In the genomic region with DNA sequence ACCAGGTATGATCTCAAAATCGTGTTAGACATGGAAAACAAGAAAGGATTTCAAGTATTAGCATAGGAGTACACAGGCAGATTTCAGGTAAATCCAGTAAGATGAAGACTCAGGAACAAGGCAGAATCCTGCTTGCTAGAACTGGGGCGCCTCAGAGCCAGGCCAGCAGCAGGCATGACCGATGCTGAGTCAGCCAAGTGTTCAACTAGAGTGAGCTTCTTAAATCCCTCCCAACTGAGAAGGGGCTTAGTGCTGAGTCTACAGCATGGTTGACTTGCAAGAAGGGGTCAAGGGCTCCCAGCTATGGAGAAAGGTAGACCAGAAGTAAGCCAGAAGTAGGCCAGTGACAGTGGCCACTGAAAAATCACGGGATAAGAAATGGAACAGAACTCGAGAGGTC, we compare ENCODE assay signal across 1 cellular context.
TF ChIP-seq lines count a peak whose summit lies in the region.

No MANE protein-coding gene starts in this region.

TF ChIP-seq in K562, 482 proteins besides CTCF, POLR2A, EP300 and RAD21:
- TF ChIP-seq ZNF785 (CRISPR knock-in tag; IDR thresholded peaks at IDR 0.05), result no peak
- no peak for TF ChIP-seq ZKSCAN3 (CRISPR knock-in tag; IDR thresholded peaks at IDR 0.05)
- TF ChIP-seq NELFE (IDR thresholded peaks at IDR 0.05; ENCODE audit: insufficient read depth, insufficient read length), result no peak
- no peak for TF ChIP-seq ZKSCAN1 (IDR thresholded peaks at IDR 0.05; ENCODE audit: low read depth, low read length)
- TF ChIP-seq FOSL1 (tag; conservative IDR thresholded peaks at IDR 0.05), result 0 out of 2 replicates have a peak, but pooled peaks have one; percentile 17
- no peak for TF ChIP-seq STAT5A (IDR thresholded peaks at IDR 0.05; ENCODE audit: borderline replicate concordance, low read length)
- TF ChIP-seq COPS2 (conservative IDR thresholded peaks at IDR 0.05), result no peak
- TF ChIP-seq MCM5 (IDR thresholded peaks at IDR 0.05; ENCODE audit: low read depth), result no peak
- TF ChIP-seq MAFG (tag; conservative IDR thresholded peaks at IDR 0.05), result peak; percentile 58
- TF ChIP-seq HNRNPLL (IDR thresholded peaks at IDR 0.05; ENCODE audit: low read depth, low read length, poor library complexity, severe bottlenecking), result no peak
- no peak for TF ChIP-seq PHB (CRISPR knock-in tag; IDR thresholded peaks at IDR 0.05)
- TF ChIP-seq, protein P1, sequence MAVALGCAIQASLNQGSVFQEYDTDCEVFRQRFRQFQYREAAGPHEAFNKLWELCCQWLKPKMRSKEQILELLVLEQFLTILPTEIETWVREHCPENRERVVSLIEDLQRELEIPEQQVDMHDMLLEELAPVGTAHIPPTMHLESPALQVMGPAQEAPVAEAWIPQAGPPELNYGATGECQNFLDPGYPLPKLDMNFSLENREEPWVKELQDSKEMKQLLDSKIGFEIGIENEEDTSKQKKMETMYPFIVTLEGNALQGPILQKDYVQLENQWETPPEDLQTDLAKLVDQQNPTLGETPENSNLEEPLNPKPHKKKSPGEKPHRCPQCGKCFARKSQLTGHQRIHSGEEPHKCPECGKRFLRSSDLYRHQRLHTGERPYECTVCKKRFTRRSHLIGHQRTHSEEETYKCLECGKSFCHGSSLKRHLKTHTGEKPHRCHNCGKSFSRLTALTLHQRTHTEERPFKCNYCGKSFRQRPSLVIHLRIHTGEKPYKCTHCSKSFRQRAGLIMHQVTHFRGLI (CRISPR knock-in tag; IDR thresholded peaks at IDR 0.05), result no peak
- TF ChIP-seq ZNF57 (CRISPR knock-in tag; IDR thresholded peaks at IDR 0.05), result no peak
- TF ChIP-seq ZNF274 (IDR thresholded peaks at IDR 0.05; ENCODE audit: borderline replicate concordance, low read depth, low read length), result no peak
- no peak for TF ChIP-seq TAF9B (IDR thresholded peaks at IDR 0.05; ENCODE audit: partially characterized antibody)
- TF ChIP-seq, protein P2, sequence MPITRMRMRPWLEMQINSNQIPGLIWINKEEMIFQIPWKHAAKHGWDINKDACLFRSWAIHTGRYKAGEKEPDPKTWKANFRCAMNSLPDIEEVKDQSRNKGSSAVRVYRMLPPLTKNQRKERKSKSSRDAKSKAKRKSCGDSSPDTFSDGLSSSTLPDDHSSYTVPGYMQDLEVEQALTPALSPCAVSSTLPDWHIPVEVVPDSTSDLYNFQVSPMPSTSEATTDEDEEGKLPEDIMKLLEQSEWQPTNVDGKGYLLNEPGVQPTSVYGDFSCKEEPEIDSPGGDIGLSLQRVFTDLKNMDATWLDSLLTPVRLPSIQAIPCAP (CRISPR knock-in tag; IDR thresholded peaks at IDR 0.05; ENCODE audit: borderline replicate concordance), result no peak
- no peak for TF ChIP-seq ZNF134 (CRISPR knock-in tag; conservative IDR thresholded peaks at IDR 0.05)
- TF ChIP-seq, protein P3, sequence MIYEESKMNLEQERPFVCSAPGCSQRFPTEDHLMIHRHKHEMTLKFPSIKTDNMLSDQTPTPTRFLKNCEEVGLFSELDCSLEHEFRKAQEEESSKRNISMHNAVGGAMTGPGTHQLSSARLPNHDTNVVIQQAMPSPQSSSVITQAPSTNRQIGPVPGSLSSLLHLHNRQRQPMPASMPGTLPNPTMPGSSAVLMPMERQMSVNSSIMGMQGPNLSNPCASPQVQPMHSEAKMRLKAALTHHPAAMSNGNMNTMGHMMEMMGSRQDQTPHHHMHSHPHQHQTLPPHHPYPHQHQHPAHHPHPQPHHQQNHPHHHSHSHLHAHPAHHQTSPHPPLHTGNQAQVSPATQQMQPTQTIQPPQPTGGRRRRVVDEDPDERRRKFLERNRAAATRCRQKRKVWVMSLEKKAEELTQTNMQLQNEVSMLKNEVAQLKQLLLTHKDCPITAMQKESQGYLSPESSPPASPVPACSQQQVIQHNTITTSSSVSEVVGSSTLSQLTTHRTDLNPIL (CRISPR knock-in tag; IDR thresholded peaks at IDR 0.05), result no peak
- TF ChIP-seq SP1 (CRISPR knock-in tag; IDR thresholded peaks at IDR 0.05), result no peak
- peak; percentile 89 for TF ChIP-seq C11orf30 (IDR thresholded peaks at IDR 0.05; ENCODE audit: low read depth)
- TF ChIP-seq MYBL2 (IDR thresholded peaks at IDR 0.05; ENCODE audit: low read depth), result no peak
- TF ChIP-seq MYBL2 (CRISPR knock-in tag; IDR thresholded peaks at IDR 0.05; ENCODE audit: borderline replicate concordance), result no peak
- no peak for TF ChIP-seq ZFP1 (CRISPR knock-in tag; IDR thresholded peaks at IDR 0.05)
- peak; percentile 62 for TF ChIP-seq MAFK (IDR thresholded peaks at IDR 0.05; ENCODE audit: low read length)
- TF ChIP-seq ZNF408 (CRISPR knock-in tag; IDR thresholded peaks at IDR 0.05; ENCODE audit: low read depth), result no peak
- TF ChIP-seq ZNF316 (IDR thresholded peaks at IDR 0.05), result peak; percentile 89
- TF ChIP-seq ZNF778 (CRISPR knock-in tag; IDR thresholded peaks at IDR 0.05), result no peak
- no peak for TF ChIP-seq BACH1 (tag; IDR thresholded peaks at IDR 0.05)
- no peak for TF ChIP-seq CHD2 (IDR thresholded peaks at IDR 0.05; ENCODE audit: low read depth, low read length)
- TF ChIP-seq, protein P4, sequence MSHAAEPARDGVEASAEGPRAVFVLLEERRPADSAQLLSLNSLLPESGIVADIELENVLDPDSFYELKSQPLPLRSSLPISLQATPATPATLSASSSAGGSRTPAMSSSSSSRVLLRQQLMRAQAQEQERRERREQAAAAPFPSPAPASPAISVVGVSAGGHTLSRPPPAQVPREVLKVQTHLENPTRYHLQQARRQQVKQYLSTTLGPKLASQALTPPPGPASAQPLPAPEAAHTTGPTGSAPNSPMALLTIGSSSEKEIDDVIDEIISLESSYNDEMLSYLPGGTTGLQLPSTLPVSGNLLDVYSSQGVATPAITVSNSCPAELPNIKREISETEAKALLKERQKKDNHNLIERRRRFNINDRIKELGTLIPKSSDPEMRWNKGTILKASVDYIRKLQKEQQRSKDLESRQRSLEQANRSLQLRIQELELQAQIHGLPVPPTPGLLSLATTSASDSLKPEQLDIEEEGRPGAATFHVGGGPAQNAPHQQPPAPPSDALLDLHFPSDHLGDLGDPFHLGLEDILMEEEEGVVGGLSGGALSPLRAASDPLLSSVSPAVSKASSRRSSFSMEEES (CRISPR knock-in tag; IDR thresholded peaks at IDR 0.05), result no peak
- TF ChIP-seq CTBP1 (IDR thresholded peaks at IDR 0.05; ENCODE audit: borderline replicate concordance), result no peak
- no peak for TF ChIP-seq KAT7 (CRISPR knock-in tag; IDR thresholded peaks at IDR 0.05; ENCODE audit: borderline replicate concordance)
- peak; percentile 46; the same call in 1 of the 2 replicates for TF ChIP-seq MAFF (IDR thresholded peaks at IDR 0.05; ENCODE audit: low read length)
- no peak for TF ChIP-seq NFATC3 (IDR thresholded peaks at IDR 0.05)
- no peak for TF ChIP-seq ARID1B (IDR thresholded peaks at IDR 0.05)
